8 cellular contexts compared by ENCODE assay signal in genomic region chr13:74135306-74136088, GRCh38.
DNase-seq lines count a peak whose midpoint lies in the region; ATAC-seq and TF ChIP-seq lines count a peak whose summit lies in the region.

No MANE protein-coding gene starts in this region.

- peaks cover 19% of the 10 kb centered on the region; the same call in 1 of the 2 replicates for H4K20me1 ChIP-seq in BLaER1

- H3K36me3 Mint-ChIP-seq in stimulated activated memory B cell treated with anti-CD40 and anti-IgM and Interleukin-4, amounts not matched to agents 10 μg/mL and 1 μg/mL and 100 μg/mL, for 72 hours: no peaks in the 10 kb centered on the region

- no peaks in the 10 kb centered on the region for H3K9me3 Mint-ChIP-seq in stimulated activated memory B cell treated with anti-CD40 and anti-IgM and Interleukin-4, amounts not matched to agents 10 μg/mL and 1 μg/mL and 100 μg/mL, for 72 hours

- H3K27ac ChIP-seq in BLaER1: peak overlapping the region; percentile 91
- H3K27ac ChIP-seq in mucosa of rectum (ENCODE audit: low read depth in 2 of 2, low read length in 2 of 2): peak overlapping the region; percentile 86 to 96

- H3K4me3 ChIP-seq in BLaER1: peak overlapping the region; percentile 96
- H3K4me3 ChIP-seq in epithelial cell of esophagus (ENCODE audit: low read length): peak overlapping the region; percentile 78
- H3K4me3 ChIP-seq in mucosa of rectum (ENCODE audit: low read length in 2 of 2): peak overlapping the region; percentile 82 to 87

- DNase-seq in NCI-H748 (lab: John Stamatoyannopoulos, UW; ENCODE audit: unreplicated experiment): peak; percentile 91
- DNase-seq in activated CD8-positive, alpha-beta memory T cell treated with anti-CD3 and anti-CD28 coated beads, Interleukin-2, amount 50 U/mL, for 1 hour (ENCODE audit: extremely low read depth): peak; percentile 14
- peak; percentile 76 for DNase-seq in epithelial cell of esophagus (ENCODE audit: low read depth)

- H3K9ac ChIP-seq in BLaER1 (peak overlapping the region; percentile 91), mucosa of rectum (ENCODE audit: low read depth in 1 of 2, low read length in 2 of 2) (peak overlapping the region; percentile 80 to 83)

- H3K4me1 ChIP-seq in BLaER1 (peaks cover 29% of the 10 kb centered on the region), mucosa of rectum (ENCODE audit: control insufficient read depth in 2 of 2, insufficient read depth in 2 of 2, low read length in 2 of 2) (peaks cover 4 to 11% of the 10 kb centered on the region in 2 donors)

- H3K36me3 ChIP-seq in BLaER1: no peaks in the 10 kb centered on the region
- no peaks in the 10 kb centered on the region for H3K36me3 ChIP-seq in mucosa of rectum (ENCODE audit: control insufficient read depth in 2 of 2, insufficient read depth in 2 of 2, low read length in 2 of 2)

- ATAC-seq in GM19043 (IDR thresholded peaks at IDR 0.05; ENCODE audit: low read depth, unreplicated experiment) (peak; percentile 41), HG03196 (IDR thresholded peaks at IDR 0.05; ENCODE audit: unreplicated experiment) (peak; percentile 44)
- ATAC-seq in stimulated activated memory B cell treated with anti-CD40 and anti-IgM and Interleukin-4, amounts not matched to agents 10 μg/mL and 1 μg/mL and 100 μg/mL, for 72 hours: peak; percentile 58

- peak overlapping the region; percentile 96 for H3K4me2 ChIP-seq in BLaER1

- H3K9me3 ChIP-seq in BLaER1 (no peaks in the 10 kb centered on the region), mucosa of rectum (ENCODE audit: control insufficient read depth in 2 of 2, low read length in 2 of 2) (no peaks in the 10 kb centered on the region)

- H3K27me3 Mint-ChIP-seq in stimulated activated memory B cell treated with anti-CD40 and anti-IgM and Interleukin-4, amounts not matched to agents 10 μg/mL and 1 μg/mL and 100 μg/mL, for 72 hours: no peaks in the 10 kb centered on the region

- peaks cover 20% of the 10 kb centered on the region for H3K4me1 Mint-ChIP-seq in stimulated activated memory B cell treated with anti-CD40 and anti-IgM and Interleukin-4, amounts not matched to agents 10 μg/mL and 1 μg/mL and 100 μg/mL, for 72 hours

- no peak for TF ChIP-seq CTCF in epithelial cell of esophagus (IDR thresholded peaks at IDR 0.05; ENCODE audit: insufficient read depth, low read depth, low read length, missing control alignments)

- H3K4me3 Mint-ChIP-seq in stimulated activated memory B cell treated with anti-CD40 and anti-IgM and Interleukin-4, amounts not matched to agents 10 μg/mL and 1 μg/mL and 100 μg/mL, for 72 hours: no peak overlapping the region

- H3K27ac Mint-ChIP-seq in stimulated activated memory B cell treated with anti-CD40 and anti-IgM and Interleukin-4, amounts not matched to agents 10 μg/mL and 1 μg/mL and 100 μg/mL, for 72 hours: no peak overlapping the region

- H3K27me3 ChIP-seq in BLaER1 (no peaks in the 10 kb centered on the region), mucosa of rectum (ENCODE audit: control insufficient read depth in 2 of 2, insufficient read depth in 2 of 2, low read length in 2 of 2) (no peaks in the 10 kb centered on the region)

Comparison
In these comparisons a context has a peak if more than half of its experiments do, and no peak if none do; other contexts are left out.
1. Peak in every context shown above with its lines: DNase-seq, ATAC-seq, H3K4me3 ChIP-seq and H3K27ac ChIP-seq.
2. DNase-seq: peak in every context shown above with its lines; median percentile 91 in NCI-H748; 76 in epithelial cell of esophagus; 14 in activated CD8-positive, alpha-beta memory T cell treated with anti-CD3 and anti-CD28 coated beads, Interleukin-2, amount 50 U/mL, for 1 hour.